12 cellular contexts compared by ENCODE assay signal in the genomic region with DNA sequence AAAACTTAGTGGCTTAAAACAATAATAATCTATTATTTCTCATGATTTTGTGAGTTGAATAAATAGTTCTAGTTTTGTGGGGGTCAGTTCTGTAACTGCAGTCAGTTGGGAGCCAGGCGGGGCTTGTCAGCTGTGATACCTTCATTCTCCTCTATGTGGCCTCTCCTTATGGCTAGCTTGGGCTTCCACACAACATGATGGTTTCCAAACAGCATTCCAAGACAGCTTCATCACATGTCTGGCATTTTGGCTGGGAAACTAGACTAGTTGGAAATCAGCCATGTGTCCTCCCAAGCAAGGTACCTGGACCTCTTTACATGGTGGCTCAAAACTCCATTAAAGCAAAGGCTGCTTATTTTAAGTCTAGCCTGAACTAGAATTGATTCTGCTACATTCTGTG.
DNase-seq lines count a peak whose midpoint lies in the region; ATAC-seq and TF ChIP-seq lines count a peak whose summit lies in the region.
"Had no signal": no experiment of that assay in that cellular context is flagged by ENCODE, and none has a peak within 500 bp of the region (broad histone marks: within the 10 kb centered on the region; RNA-seq: fewer than 3 reads in every experiment).

No MANE protein-coding gene starts in this region.

- WGBS in tibial nerve, 2 donors: 90 to 100% methylated on average over 1 of the region's 1 CpG
- 98% methylated on average over 1 of the region's 1 CpG for WGBS in right cardiac atrium

- no peak for TF ChIP-seq POLR2A in tibial nerve (IDR thresholded peaks at IDR 0.05)

- DNase-seq in AG10803 (ENCODE audit: low read depth) (peak; percentile 92), HT-29 (ENCODE audit: low spot score) (peak; percentile 9), astrocyte of the hippocampus (ENCODE audit: low read depth, low spot score) (peak; percentile 85), iris pigment epithelial cell (ENCODE audit: low read depth) (peak; percentile 58), tibial nerve (ENCODE audit: low spot score in 2 of 2) (no peak), occipital lobe (lab: John Stamatoyannopoulos, UW) (no peak), right cardiac atrium (no peak)
- DNase-seq: activated gamma-delta T cell treated with Interleukin-2 at 50 U/mL for 16 hours; NCI-H2107; stimulated activated CD4-positive, alpha-beta T cell treated with anti-CD3 and anti-CD28 coated beads, Interleukin-15, amount 100 ng/mL, for 24 hours; WERI-Rb-1 had no signal

- H3K27ac ChIP-seq in tibial nerve (no peak overlapping the region), right cardiac atrium (ENCODE audit: low read length) (no peak overlapping the region)
- H3K27ac ChIP-seq: WERI-Rb-1 had no signal

- TF ChIP-seq EP300 in tibial nerve (IDR thresholded peaks at IDR 0.05): no peak

- H3K36me3 ChIP-seq in tibial nerve: no peaks in the 10 kb centered on the region
- H3K36me3 ChIP-seq: WERI-Rb-1 had no signal

- ATAC-seq in GM18502 (IDR thresholded peaks at IDR 0.05; ENCODE audit: poor library complexity, unreplicated experiment): no peak
- ATAC-seq in right cardiac atrium: no peak

- TF ChIP-seq CTCF in AG10803 (conservative IDR thresholded peaks at IDR 0.05; ENCODE audit: low read length) (peak; percentile 50), tibial nerve (IDR thresholded peaks at IDR 0.05) (no peak)

- intact Hi-C loops in right cardiac atrium (cut with DNase I): no loop called here

- H3K27me3 ChIP-seq in tibial nerve: no peaks in the 10 kb centered on the region
- H3K27me3 ChIP-seq in right cardiac atrium (ENCODE audit: control insufficient read depth, insufficient read depth): no peaks in the 10 kb centered on the region

- H3K4me3 ChIP-seq in AG10803 (ENCODE audit: low read length) (no peak overlapping the region), tibial nerve (no peak overlapping the region), right cardiac atrium (ENCODE audit: low read length) (no peak overlapping the region)

- H3K9me3 ChIP-seq in tibial nerve: no peaks in the 10 kb centered on the region
- peaks cover 4% of the 10 kb centered on the region for H3K9me3 ChIP-seq in right cardiac atrium (ENCODE audit: control insufficient read depth, low read length)

- H3K4me1 ChIP-seq in tibial nerve (peaks cover 0 to 48% (median 3%) of the 10 kb centered on the region in 4 donors), right cardiac atrium (ENCODE audit: control insufficient read depth, insufficient read depth, low read length) (peaks cover 3% of the 10 kb centered on the region)

Comparison
In these comparisons a context has a peak if more than half of its experiments do, and no peak if none do; other contexts are left out.
1. DNase-seq: peak in AG10803 (single experiment), HT-29 (single experiment), astrocyte of the hippocampus (single experiment) and iris pigment epithelial cell (single experiment); none in tibial nerve (0 of 2), occipital lobe (single experiment) and right cardiac atrium (0 of 3).